ENCODE assay signal across 13 cellular contexts in genomic region chr7:99029481-99030144, GRCh38.
DNase-seq lines count a peak whose midpoint lies in the region; ATAC-seq and TF ChIP-seq lines count a peak whose summit lies in the region.
"Had no signal": no experiment of that assay in that cellular context is flagged by ENCODE, and none has a peak within 500 bp of the region (broad histone marks: within the 10 kb centered on the region; RNA-seq: fewer than 3 reads in every experiment).

No MANE protein-coding gene starts in this region.

- no peak for ATAC-seq in activated CD8-positive, alpha-beta T cell treated with anti-CD3 and anti-CD28 coated beads, Interleukin-2, amount 10 ng/mL, durations not matched to agents 7 days and 5 days
- ATAC-seq: SK-N-SH treated with all-trans-retinoic acid at 6 μM for 48 hours had no signal

- CTCF ChIA-PET in activated CD8-positive, alpha-beta T cell treated with anti-CD3 and anti-CD28 coated beads, Interleukin-2, amount 10 ng/mL, durations not matched to agents 7 days and 5 days (lab: Charles Lee), result no interaction called here

- no peaks in the 10 kb centered on the region for H3K27me3 ChIP-seq in stomach smooth muscle (ENCODE audit: control insufficient read depth in 1 of 2, insufficient read depth in 2 of 2, low read length in 2 of 2)

- H3K9me3 Mint-ChIP-seq in activated CD4-positive, alpha-beta T cell treated with anti-CD3 and anti-CD28 coated beads, Interleukin-2, amount 10 ng/mL, durations not matched to agents 24 days and 14 days, result no peaks in the 10 kb centered on the region
- no peaks in the 10 kb centered on the region for H3K9me3 Mint-ChIP-seq in activated CD8-positive, alpha-beta T cell treated with anti-CD3 and anti-CD28 coated beads, Interleukin-2, amount 10 ng/mL, durations not matched to agents 7 days and 5 days (ENCODE audit: insufficient read depth)

- no peak for TF ChIP-seq CTCF in fibroblast of the aortic adventitia (IDR thresholded peaks at IDR 0.05; ENCODE audit: insufficient read depth, low read length)

- peak overlapping the region; percentile 75 for H3K27ac ChIP-seq in stomach smooth muscle (ENCODE audit: low read length)

- DNase-seq in activated CD4-positive, alpha-beta T cell treated with anti-CD3 and anti-CD28 coated beads, Interleukin-2, amount 10 ng/mL, durations not matched to agents 24 days and 14 days, result no peak
- no peak for DNase-seq in activated CD4-positive, alpha-beta T cell treated with anti-CD3 and anti-CD28 coated beads for 4 hours
- DNase-seq in activated CD8-positive, alpha-beta T cell treated with anti-CD3 and anti-CD28 coated beads, Interleukin-2, amount 10 ng/mL, durations not matched to agents 7 days and 5 days, result no peak
- DNase-seq in fibroblast of the aortic adventitia (ENCODE audit: low read depth) (peak; percentile 43), amniotic stem cell (lab: John Stamatoyannopoulos, UW) (no peak), AML-193 (lab: John Stamatoyannopoulos, UW) (no peak)
- no peak for DNase-seq in stimulated activated CD4-positive, alpha-beta T cell treated with anti-CD3 and anti-CD28 coated beads, Interleukin-2, amount 100 ng/mL, for 24 hours
- DNase-seq: DMS 273 treated with DMSO at 0.1 percent for 48 hours, mesenchymal stem cell, NCI-H1436 had no signal

- H3K36me3 Mint-ChIP-seq in activated CD4-positive, alpha-beta T cell treated with anti-CD3 and anti-CD28 coated beads, Interleukin-2, amount 10 ng/mL, durations not matched to agents 24 days and 14 days (ENCODE audit: low read depth), result peaks cover 31% of the 10 kb centered on the region
- H3K36me3 Mint-ChIP-seq in activated CD8-positive, alpha-beta T cell treated with anti-CD3 and anti-CD28 coated beads, Interleukin-2, amount 10 ng/mL, durations not matched to agents 7 days and 5 days (ENCODE audit: low read depth), result peaks cover 34% of the 10 kb centered on the region

- peak overlapping the region; percentile 8 for H3K27ac Mint-ChIP-seq in activated CD4-positive, alpha-beta T cell treated with anti-CD3 and anti-CD28 coated beads, Interleukin-2, amount 10 ng/mL, durations not matched to agents 24 days and 14 days
- peak overlapping the region; percentile 20 for H3K27ac Mint-ChIP-seq in activated CD8-positive, alpha-beta T cell treated with anti-CD3 and anti-CD28 coated beads, Interleukin-2, amount 10 ng/mL, durations not matched to agents 7 days and 5 days

- intact Hi-C loops in activated CD4-positive, alpha-beta T cell treated with anti-CD3 and anti-CD28 coated beads, Interleukin-2, amount 10 ng/mL, durations not matched to agents 24 days and 14 days (cut with micrococcal nuclease), result no loop called here

- peaks cover 3% of the 10 kb centered on the region for H3K4me1 Mint-ChIP-seq in activated CD4-positive, alpha-beta T cell treated with anti-CD3 and anti-CD28 coated beads, Interleukin-2, amount 10 ng/mL, durations not matched to agents 24 days and 14 days
- H3K4me1 Mint-ChIP-seq in activated CD8-positive, alpha-beta T cell treated with anti-CD3 and anti-CD28 coated beads, Interleukin-2, amount 10 ng/mL, durations not matched to agents 7 days and 5 days (ENCODE audit: low read depth), result no peaks in the 10 kb centered on the region

- H3K9me3 ChIP-seq in stomach smooth muscle (ENCODE audit: control insufficient read depth in 2 of 2, low read length in 2 of 2), result peaks cover 0 to 9% of the 10 kb centered on the region in 2 donors

- H3K4me3 ChIP-seq in fibroblast of the aortic adventitia (ENCODE audit: low read depth, low read length), result no peak overlapping the region
- no peak overlapping the region for H3K4me3 ChIP-seq in stomach smooth muscle (ENCODE audit: low read length in 2 of 2)

- H3K4me3 Mint-ChIP-seq in activated CD4-positive, alpha-beta T cell treated with anti-CD3 and anti-CD28 coated beads, Interleukin-2, amount 10 ng/mL, durations not matched to agents 24 days and 14 days, result no peak overlapping the region
- H3K4me3 Mint-ChIP-seq in activated CD8-positive, alpha-beta T cell treated with anti-CD3 and anti-CD28 coated beads, Interleukin-2, amount 10 ng/mL, durations not matched to agents 7 days and 5 days, result no peak overlapping the region

- H3K27me3 Mint-ChIP-seq in activated CD4-positive, alpha-beta T cell treated with anti-CD3 and anti-CD28 coated beads, Interleukin-2, amount 10 ng/mL, durations not matched to agents 24 days and 14 days, result no peaks in the 10 kb centered on the region
- H3K27me3 Mint-ChIP-seq in activated CD8-positive, alpha-beta T cell treated with anti-CD3 and anti-CD28 coated beads, Interleukin-2, amount 10 ng/mL, durations not matched to agents 7 days and 5 days (ENCODE audit: low read depth), result no peaks in the 10 kb centered on the region
- H3K27me3 Mint-ChIP-seq: progenitor cell of endocrine pancreas had no signal

- peaks cover 44 to 57% of the 10 kb centered on the region in 2 donors for H3K36me3 ChIP-seq in stomach smooth muscle (ENCODE audit: control insufficient read depth in 2 of 2, insufficient read depth in 2 of 2, low read length in 2 of 2)

- POLR2A ChIA-PET in activated CD8-positive, alpha-beta T cell treated with anti-CD3 and anti-CD28 coated beads, Interleukin-2, amount 10 ng/mL, durations not matched to agents 7 days and 5 days (lab: Charles Lee), result no interaction called here

- H3K9ac ChIP-seq in stomach smooth muscle (ENCODE audit: low read length in 2 of 2), result no peak overlapping the region

- H3K4me1 ChIP-seq in stomach smooth muscle (ENCODE audit: control insufficient read depth, insufficient read depth, low read length), result no peaks in the 10 kb centered on the region
